ENCODE assay signal across 1 cellular context in the genomic region with DNA sequence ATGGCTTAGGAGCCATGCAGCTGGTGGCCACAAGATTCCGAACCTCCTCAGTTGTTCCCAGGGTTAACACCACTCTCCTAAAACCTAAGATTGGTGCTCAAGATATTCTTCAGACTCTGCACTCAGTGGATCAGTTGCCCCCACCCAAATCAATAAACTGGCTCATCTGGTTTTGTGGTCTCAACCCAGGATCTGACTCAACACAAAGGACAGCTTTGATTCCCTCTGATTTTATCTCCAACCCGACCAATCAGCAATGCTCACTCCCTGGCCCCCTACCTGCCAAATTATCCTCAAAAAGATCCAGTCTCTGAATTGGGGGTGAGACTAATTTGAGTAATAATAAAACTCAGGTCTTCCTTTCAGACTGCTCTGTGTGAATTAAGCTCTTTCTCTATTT.
TF ChIP-seq lines count a peak whose summit lies in the region.

No MANE protein-coding gene starts in this region.

TF ChIP-seq in H1, 55 proteins besides CTCF, POLR2A, EP300 and RAD21 (continued from another document):
- TF ChIP-seq, protein P1, sequence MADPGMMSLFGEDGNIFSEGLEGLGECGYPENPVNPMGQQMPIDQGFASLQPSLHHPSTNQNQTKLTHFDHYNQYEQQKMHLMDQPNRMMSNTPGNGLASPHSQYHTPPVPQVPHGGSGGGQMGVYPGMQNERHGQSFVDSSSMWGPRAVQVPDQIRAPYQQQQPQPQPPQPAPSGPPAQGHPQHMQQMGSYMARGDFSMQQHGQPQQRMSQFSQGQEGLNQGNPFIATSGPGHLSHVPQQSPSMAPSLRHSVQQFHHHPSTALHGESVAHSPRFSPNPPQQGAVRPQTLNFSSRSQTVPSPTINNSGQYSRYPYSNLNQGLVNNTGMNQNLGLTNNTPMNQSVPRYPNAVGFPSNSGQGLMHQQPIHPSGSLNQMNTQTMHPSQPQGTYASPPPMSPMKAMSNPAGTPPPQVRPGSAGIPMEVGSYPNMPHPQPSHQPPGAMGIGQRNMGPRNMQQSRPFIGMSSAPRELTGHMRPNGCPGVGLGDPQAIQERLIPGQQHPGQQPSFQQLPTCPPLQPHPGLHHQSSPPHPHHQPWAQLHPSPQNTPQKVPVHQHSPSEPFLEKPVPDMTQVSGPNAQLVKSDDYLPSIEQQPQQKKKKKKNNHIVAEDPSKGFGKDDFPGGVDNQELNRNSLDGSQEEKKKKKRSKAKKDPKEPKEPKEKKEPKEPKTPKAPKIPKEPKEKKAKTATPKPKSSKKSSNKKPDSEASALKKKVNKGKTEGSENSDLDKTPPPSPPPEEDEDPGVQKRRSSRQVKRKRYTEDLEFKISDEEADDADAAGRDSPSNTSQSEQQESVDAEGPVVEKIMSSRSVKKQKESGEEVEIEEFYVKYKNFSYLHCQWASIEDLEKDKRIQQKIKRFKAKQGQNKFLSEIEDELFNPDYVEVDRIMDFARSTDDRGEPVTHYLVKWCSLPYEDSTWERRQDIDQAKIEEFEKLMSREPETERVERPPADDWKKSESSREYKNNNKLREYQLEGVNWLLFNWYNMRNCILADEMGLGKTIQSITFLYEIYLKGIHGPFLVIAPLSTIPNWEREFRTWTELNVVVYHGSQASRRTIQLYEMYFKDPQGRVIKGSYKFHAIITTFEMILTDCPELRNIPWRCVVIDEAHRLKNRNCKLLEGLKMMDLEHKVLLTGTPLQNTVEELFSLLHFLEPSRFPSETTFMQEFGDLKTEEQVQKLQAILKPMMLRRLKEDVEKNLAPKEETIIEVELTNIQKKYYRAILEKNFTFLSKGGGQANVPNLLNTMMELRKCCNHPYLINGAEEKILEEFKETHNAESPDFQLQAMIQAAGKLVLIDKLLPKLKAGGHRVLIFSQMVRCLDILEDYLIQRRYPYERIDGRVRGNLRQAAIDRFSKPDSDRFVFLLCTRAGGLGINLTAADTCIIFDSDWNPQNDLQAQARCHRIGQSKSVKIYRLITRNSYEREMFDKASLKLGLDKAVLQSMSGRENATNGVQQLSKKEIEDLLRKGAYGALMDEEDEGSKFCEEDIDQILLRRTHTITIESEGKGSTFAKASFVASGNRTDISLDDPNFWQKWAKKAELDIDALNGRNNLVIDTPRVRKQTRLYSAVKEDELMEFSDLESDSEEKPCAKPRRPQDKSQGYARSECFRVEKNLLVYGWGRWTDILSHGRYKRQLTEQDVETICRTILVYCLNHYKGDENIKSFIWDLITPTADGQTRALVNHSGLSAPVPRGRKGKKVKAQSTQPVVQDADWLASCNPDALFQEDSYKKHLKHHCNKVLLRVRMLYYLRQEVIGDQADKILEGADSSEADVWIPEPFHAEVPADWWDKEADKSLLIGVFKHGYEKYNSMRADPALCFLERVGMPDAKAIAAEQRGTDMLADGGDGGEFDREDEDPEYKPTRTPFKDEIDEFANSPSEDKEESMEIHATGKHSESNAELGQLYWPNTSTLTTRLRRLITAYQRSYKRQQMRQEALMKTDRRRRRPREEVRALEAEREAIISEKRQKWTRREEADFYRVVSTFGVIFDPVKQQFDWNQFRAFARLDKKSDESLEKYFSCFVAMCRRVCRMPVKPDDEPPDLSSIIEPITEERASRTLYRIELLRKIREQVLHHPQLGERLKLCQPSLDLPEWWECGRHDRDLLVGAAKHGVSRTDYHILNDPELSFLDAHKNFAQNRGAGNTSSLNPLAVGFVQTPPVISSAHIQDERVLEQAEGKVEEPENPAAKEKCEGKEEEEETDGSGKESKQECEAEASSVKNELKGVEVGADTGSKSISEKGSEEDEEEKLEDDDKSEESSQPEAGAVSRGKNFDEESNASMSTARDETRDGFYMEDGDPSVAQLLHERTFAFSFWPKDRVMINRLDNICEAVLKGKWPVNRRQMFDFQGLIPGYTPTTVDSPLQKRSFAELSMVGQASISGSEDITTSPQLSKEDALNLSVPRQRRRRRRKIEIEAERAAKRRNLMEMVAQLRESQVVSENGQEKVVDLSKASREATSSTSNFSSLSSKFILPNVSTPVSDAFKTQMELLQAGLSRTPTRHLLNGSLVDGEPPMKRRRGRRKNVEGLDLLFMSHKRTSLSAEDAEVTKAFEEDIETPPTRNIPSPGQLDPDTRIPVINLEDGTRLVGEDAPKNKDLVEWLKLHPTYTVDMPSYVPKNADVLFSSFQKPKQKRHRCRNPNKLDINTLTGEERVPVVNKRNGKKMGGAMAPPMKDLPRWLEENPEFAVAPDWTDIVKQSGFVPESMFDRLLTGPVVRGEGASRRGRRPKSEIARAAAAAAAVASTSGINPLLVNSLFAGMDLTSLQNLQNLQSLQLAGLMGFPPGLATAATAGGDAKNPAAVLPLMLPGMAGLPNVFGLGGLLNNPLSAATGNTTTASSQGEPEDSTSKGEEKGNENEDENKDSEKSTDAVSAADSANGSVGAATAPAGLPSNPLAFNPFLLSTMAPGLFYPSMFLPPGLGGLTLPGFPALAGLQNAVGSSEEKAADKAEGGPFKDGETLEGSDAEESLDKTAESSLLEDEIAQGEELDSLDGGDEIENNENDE (IDR thresholded peaks at IDR 0.05; ENCODE audit: insufficient replicate concordance, low read length) = peak; percentile 21
- TF ChIP-seq CBX5 (IDR thresholded peaks at IDR 0.05; ENCODE audit: low read depth, low read length) = no peak
- peak; percentile 29; the same call in 1 of the 2 replicates for TF ChIP-seq SP1 (IDR thresholded peaks at IDR 0.05; ENCODE audit: low read depth, low read length)
- TF ChIP-seq TCF12 (IDR thresholded peaks at IDR 0.05; ENCODE audit: low read depth, low read length) = no peak
